In the genomic region with DNA sequence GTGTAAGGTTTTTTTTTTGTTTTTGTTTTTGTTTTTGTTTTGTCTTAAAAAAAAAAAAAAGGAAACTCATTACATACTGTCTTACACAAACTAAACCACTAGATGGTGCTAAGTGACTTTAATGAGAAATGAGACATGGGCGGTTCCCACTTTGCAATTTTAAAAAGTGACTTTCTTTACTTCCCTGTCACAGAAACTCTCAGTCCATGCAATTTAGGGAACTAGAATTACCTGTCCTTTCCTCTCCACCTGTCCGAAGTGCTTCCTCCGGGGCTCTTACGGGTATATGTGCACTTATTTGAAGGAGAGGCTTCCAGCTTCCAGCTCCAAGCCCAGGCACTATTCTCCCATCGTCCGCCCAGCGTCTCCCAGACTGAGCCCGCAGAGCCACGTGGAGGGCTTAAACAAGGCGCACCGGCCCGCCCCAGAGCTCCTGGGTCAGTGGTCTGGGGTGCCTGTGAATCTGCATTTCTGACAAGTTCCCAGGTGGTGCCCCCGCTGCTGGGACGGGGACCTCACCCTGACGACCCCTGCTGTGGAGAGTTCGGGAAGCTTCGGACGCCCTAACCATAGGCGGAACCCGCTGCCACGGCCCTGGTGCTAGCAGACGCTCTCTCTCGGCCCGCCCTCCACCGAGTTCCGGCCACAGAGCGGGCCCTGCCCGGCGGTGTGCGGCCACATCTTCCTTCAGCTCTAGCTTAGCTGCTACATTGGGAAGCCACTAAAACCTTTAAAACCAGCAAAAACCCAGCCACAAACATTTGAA, we compare ENCODE assay signal across 1 cellular context.
TF ChIP-seq lines count a peak whose summit lies in the region.

No MANE protein-coding gene starts in this region.

TF ChIP-seq in HepG2, 621 proteins besides CTCF, POLR2A, EP300 and RAD21 (continued from another document and continues in another):
- TF ChIP-seq XRCC5 (optimal IDR thresholded peaks at IDR 0.05; ENCODE audit: low read length) (no peak), SRSF4 (IDR thresholded peaks at IDR 0.05; ENCODE audit: low read depth, low read length, poor library complexity, severe bottlenecking) (no peak), WIZ (CRISPR knock-in tag; IDR thresholded peaks at IDR 0.05) (no peak), FOSL1 (CRISPR knock-in tag; IDR thresholded peaks at IDR 0.05; ENCODE audit: borderline replicate concordance) (0 out of 2 replicates have a peak, but pooled peaks have one; percentile 13), KLF15 (CRISPR knock-in tag; IDR thresholded peaks at IDR 0.05; ENCODE audit: borderline replicate concordance) (no peak), POGZ (CRISPR knock-in tag; IDR thresholded peaks at IDR 0.05) (no peak), RARG (CRISPR knock-in tag; IDR thresholded peaks at IDR 0.05; ENCODE audit: low read depth) (peak; percentile 43; the same call in 1 of the 2 replicates), SRSF9 (IDR thresholded peaks at IDR 0.05; ENCODE audit: borderline replicate concordance, insufficient read depth, low read depth, low read length, poor library complexity, severe bottlenecking) (no peak), POLR2AphosphoS2 (IDR thresholded peaks at IDR 0.05; ENCODE audit: low read depth, low read length) (no peak), FOXA3 (CRISPR knock-in tag; IDR thresholded peaks at IDR 0.05) (no peak), NRL (CRISPR knock-in tag; IDR thresholded peaks at IDR 0.05; ENCODE audit: borderline replicate concordance) (peak; percentile 55; the same call in 1 of the 2 replicates), JDP2 (CRISPR knock-in tag; IDR thresholded peaks at IDR 0.05; ENCODE audit: borderline replicate concordance) (no peak), SOX6 (IDR thresholded peaks at IDR 0.05) (no peak), SOX6 (CRISPR knock-in tag; IDR thresholded peaks at IDR 0.05) (no peak), U2AF2 (IDR thresholded peaks at IDR 0.05; ENCODE audit: low read depth, low read length) (no peak), TSC22D2 (CRISPR knock-in tag; IDR thresholded peaks at IDR 0.05; ENCODE audit: borderline replicate concordance) (no peak), SUZ12 (IDR thresholded peaks at IDR 0.05; ENCODE audit: low read depth, low read length) (no peak), ZC3H13 (CRISPR knock-in tag; IDR thresholded peaks at IDR 0.05) (no peak), ZFP1 (CRISPR knock-in tag; IDR thresholded peaks at IDR 0.05) (no peak), ZNF552 (CRISPR knock-in tag; IDR thresholded peaks at IDR 0.05; ENCODE audit: borderline replicate concordance) (no peak), MIXL1 (CRISPR knock-in tag; IDR thresholded peaks at IDR 0.05) (no peak), ZC3H4 (CRISPR knock-in tag; IDR thresholded peaks at IDR 0.05; ENCODE audit: borderline replicate concordance) (no peak), ZNF230 (CRISPR knock-in tag; IDR thresholded peaks at IDR 0.05) (peak; percentile 92; the same call in 1 of the 2 replicates), ZNF234 (CRISPR knock-in tag; conservative IDR thresholded peaks at IDR 0.05) (no peak; the same call in 1 of the 2 replicates), GFI1 (CRISPR knock-in tag; IDR thresholded peaks at IDR 0.05; ENCODE audit: borderline replicate concordance) (peak; percentile 46; the same call in 1 of the 2 replicates), EEA1 (CRISPR knock-in tag; IDR thresholded peaks at IDR 0.05; ENCODE audit: borderline replicate concordance) (0 out of 2 replicates have a peak, but pooled peaks have one; percentile 49), MXI1 (IDR thresholded peaks at IDR 0.05; ENCODE audit: borderline replicate concordance, low read depth, low read length) (0 out of 3 replicates have a peak, but pooled peaks have one; percentile 52), ARNT2 (CRISPR knock-in tag; IDR thresholded peaks at IDR 0.05; ENCODE audit: low read depth) (peak; percentile 36; the same call in 1 of the 2 replicates), ZNF562 (CRISPR knock-in tag; IDR thresholded peaks at IDR 0.05; ENCODE audit: borderline replicate concordance) (no peak), ZFP36L2 (CRISPR knock-in tag; IDR thresholded peaks at IDR 0.05) (no peak; the same call in 1 of the 2 replicates), SIX4 (CRISPR knock-in tag; IDR thresholded peaks at IDR 0.05) (no peak), FLYWCH1 (CRISPR knock-in tag; IDR thresholded peaks at IDR 0.05) (no peak), ZNF20 (CRISPR knock-in tag; IDR thresholded peaks at IDR 0.05) (no peak), PTBP1 (IDR thresholded peaks at IDR 0.05; ENCODE audit: low read depth, low read length, poor library complexity, severe bottlenecking) (no peak), ZZZ3 (CRISPR knock-in tag; IDR thresholded peaks at IDR 0.05; ENCODE audit: borderline replicate concordance) (no peak), TCF7 (IDR thresholded peaks at IDR 0.05; ENCODE audit: low read depth) (no peak), AGO1 (IDR thresholded peaks at IDR 0.05; ENCODE audit: low read depth, low read length, poor library complexity, severe bottlenecking) (peak; percentile 80), NFRKB (IDR thresholded peaks at IDR 0.05) (no peak), ZNF224 (CRISPR knock-in tag; IDR thresholded peaks at IDR 0.05) (no peak), ATAD3A (CRISPR knock-in tag; IDR thresholded peaks at IDR 0.05) (no peak; the same call in 1 of the 2 replicates)
- TF ChIP-seq, protein P1, sequence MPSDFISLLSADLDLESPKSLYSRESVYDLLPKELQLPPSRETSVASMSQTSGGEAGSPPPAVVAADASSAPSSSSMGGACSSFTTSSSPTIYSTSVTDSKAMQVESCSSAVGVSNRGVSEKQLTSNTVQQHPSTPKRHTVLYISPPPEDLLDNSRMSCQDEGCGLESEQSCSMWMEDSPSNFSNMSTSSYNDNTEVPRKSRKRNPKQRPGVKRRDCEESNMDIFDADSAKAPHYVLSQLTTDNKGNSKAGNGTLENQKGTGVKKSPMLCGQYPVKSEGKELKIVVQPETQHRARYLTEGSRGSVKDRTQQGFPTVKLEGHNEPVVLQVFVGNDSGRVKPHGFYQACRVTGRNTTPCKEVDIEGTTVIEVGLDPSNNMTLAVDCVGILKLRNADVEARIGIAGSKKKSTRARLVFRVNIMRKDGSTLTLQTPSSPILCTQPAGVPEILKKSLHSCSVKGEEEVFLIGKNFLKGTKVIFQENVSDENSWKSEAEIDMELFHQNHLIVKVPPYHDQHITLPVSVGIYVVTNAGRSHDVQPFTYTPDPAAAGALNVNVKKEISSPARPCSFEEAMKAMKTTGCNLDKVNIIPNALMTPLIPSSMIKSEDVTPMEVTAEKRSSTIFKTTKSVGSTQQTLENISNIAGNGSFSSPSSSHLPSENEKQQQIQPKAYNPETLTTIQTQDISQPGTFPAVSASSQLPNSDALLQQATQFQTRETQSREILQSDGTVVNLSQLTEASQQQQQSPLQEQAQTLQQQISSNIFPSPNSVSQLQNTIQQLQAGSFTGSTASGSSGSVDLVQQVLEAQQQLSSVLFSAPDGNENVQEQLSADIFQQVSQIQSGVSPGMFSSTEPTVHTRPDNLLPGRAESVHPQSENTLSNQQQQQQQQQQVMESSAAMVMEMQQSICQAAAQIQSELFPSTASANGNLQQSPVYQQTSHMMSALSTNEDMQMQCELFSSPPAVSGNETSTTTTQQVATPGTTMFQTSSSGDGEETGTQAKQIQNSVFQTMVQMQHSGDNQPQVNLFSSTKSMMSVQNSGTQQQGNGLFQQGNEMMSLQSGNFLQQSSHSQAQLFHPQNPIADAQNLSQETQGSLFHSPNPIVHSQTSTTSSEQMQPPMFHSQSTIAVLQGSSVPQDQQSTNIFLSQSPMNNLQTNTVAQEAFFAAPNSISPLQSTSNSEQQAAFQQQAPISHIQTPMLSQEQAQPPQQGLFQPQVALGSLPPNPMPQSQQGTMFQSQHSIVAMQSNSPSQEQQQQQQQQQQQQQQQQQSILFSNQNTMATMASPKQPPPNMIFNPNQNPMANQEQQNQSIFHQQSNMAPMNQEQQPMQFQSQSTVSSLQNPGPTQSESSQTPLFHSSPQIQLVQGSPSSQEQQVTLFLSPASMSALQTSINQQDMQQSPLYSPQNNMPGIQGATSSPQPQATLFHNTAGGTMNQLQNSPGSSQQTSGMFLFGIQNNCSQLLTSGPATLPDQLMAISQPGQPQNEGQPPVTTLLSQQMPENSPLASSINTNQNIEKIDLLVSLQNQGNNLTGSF (CRISPR knock-in tag; IDR thresholded peaks at IDR 0.05), result peak; percentile 78
- TF ChIP-seq, protein P2, sequence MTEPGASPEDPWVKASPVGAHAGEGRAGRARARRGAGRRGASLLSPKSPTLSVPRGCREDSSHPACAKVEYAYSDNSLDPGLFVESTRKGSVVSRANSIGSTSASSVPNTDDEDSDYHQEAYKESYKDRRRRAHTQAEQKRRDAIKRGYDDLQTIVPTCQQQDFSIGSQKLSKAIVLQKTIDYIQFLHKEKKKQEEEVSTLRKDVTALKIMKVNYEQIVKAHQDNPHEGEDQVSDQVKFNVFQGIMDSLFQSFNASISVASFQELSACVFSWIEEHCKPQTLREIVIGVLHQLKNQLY (CRISPR knock-in tag; IDR thresholded peaks at IDR 0.05), result no peak
- TF ChIP-seq, protein P3, sequence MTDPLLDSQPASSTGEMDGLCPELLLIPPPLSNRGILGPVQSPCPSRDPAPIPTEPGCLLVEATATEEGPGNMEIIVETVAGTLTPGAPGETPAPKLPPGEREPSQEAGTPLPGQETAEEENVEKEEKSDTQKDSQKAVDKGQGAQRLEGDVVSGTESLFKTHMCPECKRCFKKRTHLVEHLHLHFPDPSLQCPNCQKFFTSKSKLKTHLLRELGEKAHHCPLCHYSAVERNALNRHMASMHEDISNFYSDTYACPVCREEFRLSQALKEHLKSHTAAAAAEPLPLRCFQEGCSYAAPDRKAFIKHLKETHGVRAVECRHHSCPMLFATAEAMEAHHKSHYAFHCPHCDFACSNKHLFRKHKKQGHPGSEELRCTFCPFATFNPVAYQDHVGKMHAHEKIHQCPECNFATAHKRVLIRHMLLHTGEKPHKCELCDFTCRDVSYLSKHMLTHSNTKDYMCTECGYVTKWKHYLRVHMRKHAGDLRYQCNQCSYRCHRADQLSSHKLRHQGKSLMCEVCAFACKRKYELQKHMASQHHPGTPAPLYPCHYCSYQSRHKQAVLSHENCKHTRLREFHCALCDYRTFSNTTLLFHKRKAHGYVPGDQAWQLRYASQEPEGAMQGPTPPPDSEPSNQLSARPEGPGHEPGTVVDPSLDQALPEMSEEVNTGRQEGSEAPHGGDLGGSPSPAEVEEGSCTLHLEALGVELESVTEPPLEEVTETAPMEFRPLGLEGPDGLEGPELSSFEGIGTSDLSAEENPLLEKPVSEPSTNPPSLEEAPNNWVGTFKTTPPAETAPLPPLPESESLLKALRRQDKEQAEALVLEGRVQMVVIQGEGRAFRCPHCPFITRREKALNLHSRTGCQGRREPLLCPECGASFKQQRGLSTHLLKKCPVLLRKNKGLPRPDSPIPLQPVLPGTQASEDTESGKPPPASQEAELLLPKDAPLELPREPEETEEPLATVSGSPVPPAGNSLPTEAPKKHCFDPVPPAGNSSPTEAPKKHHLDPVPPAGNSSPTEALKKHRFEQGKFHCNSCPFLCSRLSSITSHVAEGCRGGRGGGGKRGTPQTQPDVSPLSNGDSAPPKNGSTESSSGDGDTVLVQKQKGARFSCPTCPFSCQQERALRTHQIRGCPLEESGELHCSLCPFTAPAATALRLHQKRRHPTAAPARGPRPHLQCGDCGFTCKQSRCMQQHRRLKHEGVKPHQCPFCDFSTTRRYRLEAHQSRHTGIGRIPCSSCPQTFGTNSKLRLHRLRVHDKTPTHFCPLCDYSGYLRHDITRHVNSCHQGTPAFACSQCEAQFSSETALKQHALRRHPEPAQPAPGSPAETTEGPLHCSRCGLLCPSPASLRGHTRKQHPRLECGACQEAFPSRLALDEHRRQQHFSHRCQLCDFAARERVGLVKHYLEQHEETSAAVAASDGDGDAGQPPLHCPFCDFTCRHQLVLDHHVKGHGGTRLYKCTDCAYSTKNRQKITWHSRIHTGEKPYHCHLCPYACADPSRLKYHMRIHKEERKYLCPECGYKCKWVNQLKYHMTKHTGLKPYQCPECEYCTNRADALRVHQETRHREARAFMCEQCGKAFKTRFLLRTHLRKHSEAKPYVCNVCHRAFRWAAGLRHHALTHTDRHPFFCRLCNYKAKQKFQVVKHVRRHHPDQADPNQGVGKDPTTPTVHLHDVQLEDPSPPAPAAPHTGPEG (CRISPR knock-in tag; IDR thresholded peaks at IDR 0.05), result peak; percentile 30; the same call in 1 of the 2 replicates
- TF ChIP-seq, protein P4, sequence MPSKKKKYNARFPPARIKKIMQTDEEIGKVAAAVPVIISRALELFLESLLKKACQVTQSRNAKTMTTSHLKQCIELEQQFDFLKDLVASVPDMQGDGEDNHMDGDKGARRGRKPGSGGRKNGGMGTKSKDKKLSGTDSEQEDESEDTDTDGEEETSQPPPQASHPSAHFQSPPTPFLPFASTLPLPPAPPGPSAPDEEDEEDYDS (CRISPR knock-in tag; IDR thresholded peaks at IDR 0.05), result no peak
- TF ChIP-seq, protein P5, sequence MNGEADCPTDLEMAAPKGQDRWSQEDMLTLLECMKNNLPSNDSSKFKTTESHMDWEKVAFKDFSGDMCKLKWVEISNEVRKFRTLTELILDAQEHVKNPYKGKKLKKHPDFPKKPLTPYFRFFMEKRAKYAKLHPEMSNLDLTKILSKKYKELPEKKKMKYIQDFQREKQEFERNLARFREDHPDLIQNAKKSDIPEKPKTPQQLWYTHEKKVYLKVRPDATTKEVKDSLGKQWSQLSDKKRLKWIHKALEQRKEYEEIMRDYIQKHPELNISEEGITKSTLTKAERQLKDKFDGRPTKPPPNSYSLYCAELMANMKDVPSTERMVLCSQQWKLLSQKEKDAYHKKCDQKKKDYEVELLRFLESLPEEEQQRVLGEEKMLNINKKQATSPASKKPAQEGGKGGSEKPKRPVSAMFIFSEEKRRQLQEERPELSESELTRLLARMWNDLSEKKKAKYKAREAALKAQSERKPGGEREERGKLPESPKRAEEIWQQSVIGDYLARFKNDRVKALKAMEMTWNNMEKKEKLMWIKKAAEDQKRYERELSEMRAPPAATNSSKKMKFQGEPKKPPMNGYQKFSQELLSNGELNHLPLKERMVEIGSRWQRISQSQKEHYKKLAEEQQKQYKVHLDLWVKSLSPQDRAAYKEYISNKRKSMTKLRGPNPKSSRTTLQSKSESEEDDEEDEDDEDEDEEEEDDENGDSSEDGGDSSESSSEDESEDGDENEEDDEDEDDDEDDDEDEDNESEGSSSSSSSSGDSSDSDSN (CRISPR knock-in tag; IDR thresholded peaks at IDR 0.05), result peak; percentile 83
